In the genomic region with DNA sequence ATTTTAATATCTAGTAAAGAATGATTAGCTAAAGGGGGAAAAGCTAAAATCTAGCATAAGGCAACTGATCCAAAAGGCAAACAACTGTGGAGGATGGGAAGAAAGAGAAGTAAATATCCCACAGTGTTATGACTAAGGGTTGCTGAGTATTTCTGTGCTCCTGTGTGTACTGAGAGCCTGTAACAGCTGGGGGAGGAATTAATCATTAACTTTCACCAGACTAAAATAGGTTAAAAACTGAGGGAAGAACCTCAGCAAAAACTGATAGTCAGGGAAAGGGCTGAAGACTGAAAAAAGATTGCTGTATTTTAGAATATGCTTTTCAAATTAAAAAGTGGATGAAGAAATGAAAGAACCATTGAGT, we compare ENCODE assay signal across 1 cellular context.
TF ChIP-seq lines count a peak whose summit lies in the region.

No MANE protein-coding gene starts in this region.

TF ChIP-seq in GM23338, 12 proteins besides CTCF, POLR2A, EP300 and RAD21:
- TF ChIP-seq ZNF114 (CRISPR knock-in tag; IDR thresholded peaks at IDR 0.05) (no peak), STAT1 (IDR thresholded peaks at IDR 0.05; ENCODE audit: unreplicated experiment) (no peak), NANOG (IDR thresholded peaks at IDR 0.05; ENCODE audit: borderline replicate concordance) (no peak), EZH2 (IDR thresholded peaks at IDR 0.05; ENCODE audit: low read depth, unreplicated experiment) (no peak), EZH2phosphoT487 (IDR thresholded peaks at IDR 0.05; ENCODE audit: unreplicated experiment) (no peak), ZNF331 (CRISPR knock-in tag; IDR thresholded peaks at IDR 0.05; ENCODE audit: low read depth) (no peak), JUNB (IDR thresholded peaks at IDR 0.05; ENCODE audit: unreplicated experiment) (no peak), POLR2AphosphoS5 (IDR thresholded peaks at IDR 0.05; ENCODE audit: low read depth) (no peak)
- TF ChIP-seq, protein P1, sequence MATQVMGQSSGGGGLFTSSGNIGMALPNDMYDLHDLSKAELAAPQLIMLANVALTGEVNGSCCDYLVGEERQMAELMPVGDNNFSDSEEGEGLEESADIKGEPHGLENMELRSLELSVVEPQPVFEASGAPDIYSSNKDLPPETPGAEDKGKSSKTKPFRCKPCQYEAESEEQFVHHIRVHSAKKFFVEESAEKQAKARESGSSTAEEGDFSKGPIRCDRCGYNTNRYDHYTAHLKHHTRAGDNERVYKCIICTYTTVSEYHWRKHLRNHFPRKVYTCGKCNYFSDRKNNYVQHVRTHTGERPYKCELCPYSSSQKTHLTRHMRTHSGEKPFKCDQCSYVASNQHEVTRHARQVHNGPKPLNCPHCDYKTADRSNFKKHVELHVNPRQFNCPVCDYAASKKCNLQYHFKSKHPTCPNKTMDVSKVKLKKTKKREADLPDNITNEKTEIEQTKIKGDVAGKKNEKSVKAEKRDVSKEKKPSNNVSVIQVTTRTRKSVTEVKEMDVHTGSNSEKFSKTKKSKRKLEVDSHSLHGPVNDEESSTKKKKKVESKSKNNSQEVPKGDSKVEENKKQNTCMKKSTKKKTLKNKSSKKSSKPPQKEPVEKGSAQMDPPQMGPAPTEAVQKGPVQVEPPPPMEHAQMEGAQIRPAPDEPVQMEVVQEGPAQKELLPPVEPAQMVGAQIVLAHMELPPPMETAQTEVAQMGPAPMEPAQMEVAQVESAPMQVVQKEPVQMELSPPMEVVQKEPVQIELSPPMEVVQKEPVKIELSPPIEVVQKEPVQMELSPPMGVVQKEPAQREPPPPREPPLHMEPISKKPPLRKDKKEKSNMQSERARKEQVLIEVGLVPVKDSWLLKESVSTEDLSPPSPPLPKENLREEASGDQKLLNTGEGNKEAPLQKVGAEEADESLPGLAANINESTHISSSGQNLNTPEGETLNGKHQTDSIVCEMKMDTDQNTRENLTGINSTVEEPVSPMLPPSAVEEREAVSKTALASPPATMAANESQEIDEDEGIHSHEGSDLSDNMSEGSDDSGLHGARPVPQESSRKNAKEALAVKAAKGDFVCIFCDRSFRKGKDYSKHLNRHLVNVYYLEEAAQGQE (IDR thresholded peaks at IDR 0.05; ENCODE audit: unreplicated experiment): no peak
- TF ChIP-seq, protein P2, sequence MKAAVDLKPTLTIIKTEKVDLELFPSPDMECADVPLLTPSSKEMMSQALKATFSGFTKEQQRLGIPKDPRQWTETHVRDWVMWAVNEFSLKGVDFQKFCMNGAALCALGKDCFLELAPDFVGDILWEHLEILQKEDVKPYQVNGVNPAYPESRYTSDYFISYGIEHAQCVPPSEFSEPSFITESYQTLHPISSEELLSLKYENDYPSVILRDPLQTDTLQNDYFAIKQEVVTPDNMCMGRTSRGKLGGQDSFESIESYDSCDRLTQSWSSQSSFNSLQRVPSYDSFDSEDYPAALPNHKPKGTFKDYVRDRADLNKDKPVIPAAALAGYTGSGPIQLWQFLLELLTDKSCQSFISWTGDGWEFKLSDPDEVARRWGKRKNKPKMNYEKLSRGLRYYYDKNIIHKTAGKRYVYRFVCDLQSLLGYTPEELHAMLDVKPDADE (IDR thresholded peaks at IDR 0.05): no peak
- TF ChIP-seq, protein P3, sequence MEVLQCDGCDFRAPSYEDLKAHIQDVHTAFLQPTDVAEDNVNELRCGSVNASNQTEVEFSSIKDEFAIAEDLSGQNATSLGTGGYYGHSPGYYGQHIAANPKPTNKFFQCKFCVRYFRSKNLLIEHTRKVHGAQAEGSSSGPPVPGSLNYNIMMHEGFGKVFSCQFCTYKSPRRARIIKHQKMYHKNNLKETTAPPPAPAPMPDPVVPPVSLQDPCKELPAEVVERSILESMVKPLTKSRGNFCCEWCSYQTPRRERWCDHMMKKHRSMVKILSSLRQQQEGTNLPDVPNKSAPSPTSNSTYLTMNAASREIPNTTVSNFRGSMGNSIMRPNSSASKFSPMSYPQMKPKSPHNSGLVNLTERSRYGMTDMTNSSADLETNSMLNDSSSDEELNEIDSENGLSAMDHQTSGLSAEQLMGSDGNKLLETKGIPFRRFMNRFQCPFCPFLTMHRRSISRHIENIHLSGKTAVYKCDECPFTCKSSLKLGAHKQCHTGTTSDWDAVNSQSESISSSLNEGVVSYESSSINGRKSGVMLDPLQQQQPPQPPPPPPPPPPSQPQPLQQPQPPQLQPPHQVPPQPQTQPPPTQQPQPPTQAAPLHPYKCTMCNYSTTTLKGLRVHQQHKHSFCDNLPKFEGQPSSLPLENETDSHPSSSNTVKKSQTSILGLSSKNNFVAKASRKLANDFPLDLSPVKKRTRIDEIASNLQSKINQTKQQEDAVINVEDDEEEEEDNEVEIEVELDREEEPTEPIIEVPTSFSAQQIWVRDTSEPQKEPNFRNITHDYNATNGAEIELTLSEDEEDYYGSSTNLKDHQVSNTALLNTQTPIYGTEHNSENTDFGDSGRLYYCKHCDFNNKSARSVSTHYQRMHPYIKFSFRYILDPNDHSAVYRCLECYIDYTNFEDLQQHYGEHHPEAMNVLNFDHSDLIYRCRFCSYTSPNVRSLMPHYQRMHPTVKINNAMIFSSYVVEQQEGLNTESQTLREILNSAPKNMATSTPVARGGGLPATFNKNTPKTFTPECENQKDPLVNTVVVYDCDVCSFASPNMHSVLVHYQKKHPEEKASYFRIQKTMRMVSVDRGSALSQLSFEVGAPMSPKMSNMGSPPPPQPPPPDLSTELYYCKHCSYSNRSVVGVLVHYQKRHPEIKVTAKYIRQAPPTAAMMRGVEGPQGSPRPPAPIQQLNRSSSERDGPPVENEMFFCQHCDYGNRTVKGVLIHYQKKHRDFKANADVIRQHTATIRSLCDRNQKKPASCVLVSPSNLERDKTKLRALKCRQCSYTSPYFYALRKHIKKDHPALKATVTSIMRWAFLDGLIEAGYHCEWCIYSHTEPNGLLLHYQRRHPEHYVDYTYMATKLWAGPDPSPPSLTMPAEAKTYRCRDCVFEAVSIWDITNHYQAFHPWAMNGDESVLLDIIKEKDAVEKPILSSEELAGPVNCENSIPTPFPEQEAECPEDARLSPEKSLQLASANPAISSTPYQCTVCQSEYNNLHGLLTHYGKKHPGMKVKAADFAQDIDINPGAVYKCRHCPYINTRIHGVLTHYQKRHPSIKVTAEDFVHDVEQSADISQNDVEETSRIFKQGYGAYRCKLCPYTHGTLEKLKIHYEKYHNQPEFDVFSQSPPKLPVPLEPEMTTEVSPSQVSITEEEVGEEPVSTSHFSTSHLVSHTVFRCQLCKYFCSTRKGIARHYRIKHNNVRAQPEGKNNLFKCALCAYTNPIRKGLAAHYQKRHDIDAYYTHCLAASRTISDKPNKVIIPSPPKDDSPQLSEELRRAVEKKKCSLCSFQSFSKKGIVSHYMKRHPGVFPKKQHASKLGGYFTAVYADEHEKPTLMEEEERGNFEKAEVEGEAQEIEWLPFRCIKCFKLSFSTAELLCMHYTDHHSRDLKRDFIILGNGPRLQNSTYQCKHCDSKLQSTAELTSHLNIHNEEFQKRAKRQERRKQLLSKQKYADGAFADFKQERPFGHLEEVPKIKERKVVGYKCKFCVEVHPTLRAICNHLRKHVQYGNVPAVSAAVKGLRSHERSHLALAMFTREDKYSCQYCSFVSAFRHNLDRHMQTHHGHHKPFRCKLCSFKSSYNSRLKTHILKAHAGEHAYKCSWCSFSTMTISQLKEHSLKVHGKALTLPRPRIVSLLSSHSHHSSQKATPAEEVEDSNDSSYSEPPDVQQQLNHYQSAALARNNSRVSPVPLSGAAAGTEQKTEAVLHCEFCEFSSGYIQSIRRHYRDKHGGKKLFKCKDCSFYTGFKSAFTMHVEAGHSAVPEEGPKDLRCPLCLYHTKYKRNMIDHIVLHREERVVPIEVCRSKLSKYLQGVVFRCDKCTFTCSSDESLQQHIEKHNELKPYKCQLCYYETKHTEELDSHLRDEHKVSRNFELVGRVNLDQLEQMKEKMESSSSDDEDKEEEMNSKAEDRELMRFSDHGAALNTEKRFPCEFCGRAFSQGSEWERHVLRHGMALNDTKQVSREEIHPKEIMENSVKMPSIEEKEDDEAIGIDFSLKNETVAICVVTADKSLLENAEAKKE (CRISPR knock-in tag; IDR thresholded peaks at IDR 0.05): no peak
